Comparison of ENCODE assay signal across 3 cellular contexts in genomic region chr19:49959892-49960291, GRCh38. TPM values are rescaled to one million over a fixed set of nuclear protein-coding genes. Genes with fewer than 3 reads are reported as not detected.
"Had no signal": no experiment of that assay in that cellular context is flagged by ENCODE, and none has a peak within 500 bp of the region (broad histone marks: within the 10 kb centered on the region; RNA-seq: fewer than 3 reads in every experiment).

No MANE protein-coding gene starts in this region.

RNA-seq across cellular contexts. Expression of gene SIGLEC11, which starts 1.1 kb away (rescaled TPM):
- total RNA-seq: NCI-H460, PC-9, SJSA1 had no signal
